Comparison of ENCODE assay signal across 2 cellular contexts in the genomic region with DNA sequence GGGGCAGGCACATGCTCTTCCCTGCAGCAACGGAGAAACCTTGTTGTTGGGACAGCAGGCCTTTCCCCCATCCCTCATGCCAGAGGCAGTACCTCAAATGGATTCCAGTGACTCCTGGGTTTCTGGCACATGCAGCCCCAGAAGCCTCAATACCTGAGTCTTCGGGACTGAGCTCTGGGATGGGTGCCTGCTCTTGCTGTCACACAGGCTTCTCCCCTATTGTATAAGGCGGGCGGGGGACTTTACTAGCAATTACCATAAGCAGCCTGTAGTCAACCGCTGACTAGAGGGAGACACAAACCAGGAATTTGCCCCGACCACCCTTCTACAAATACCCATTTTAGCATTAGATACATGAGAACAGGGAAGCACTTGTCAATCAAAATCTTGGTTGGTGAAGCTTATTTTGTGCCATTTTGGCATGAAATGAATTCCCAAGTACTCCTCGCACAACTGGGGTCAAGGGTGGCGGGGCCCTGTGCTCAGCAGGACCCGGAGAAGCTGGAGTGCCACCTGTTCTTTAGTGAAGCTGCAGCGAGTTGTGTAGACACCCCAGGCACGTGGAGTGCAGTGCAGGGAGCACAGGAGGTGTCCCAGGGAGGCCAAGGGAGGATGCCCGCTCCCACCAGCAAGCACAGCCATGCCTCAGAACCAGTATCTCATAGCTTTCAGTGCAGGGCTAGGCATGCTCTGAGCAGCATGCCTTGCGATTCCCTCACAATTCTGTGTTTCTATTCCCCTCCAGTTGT.
TF ChIP-seq lines count a peak whose summit lies in the region.

No MANE protein-coding gene starts in this region.

TF ChIP-seq in GM23338, 12 proteins besides CTCF, POLR2A, EP300 and RAD21 (continues in another document):
- TF ChIP-seq ZNF114 (CRISPR knock-in tag; IDR thresholded peaks at IDR 0.05), result no peak
- no peak for TF ChIP-seq EZH2 (IDR thresholded peaks at IDR 0.05; ENCODE audit: low read depth, unreplicated experiment)
- no peak for TF ChIP-seq ZNF331 (CRISPR knock-in tag; IDR thresholded peaks at IDR 0.05; ENCODE audit: low read depth)
- TF ChIP-seq CREB1 (CRISPR knock-in tag; IDR thresholded peaks at IDR 0.05; ENCODE audit: low read depth), result no peak
- no peak for TF ChIP-seq ETS1 (IDR thresholded peaks at IDR 0.05)
- no peak for TF ChIP-seq JUNB (IDR thresholded peaks at IDR 0.05; ENCODE audit: unreplicated experiment)
- no peak for TF ChIP-seq ZNF462 (CRISPR knock-in tag; IDR thresholded peaks at IDR 0.05)
- TF ChIP-seq REST (IDR thresholded peaks at IDR 0.05; ENCODE audit: unreplicated experiment), result no peak

TF ChIP-seq in H1, 55 proteins besides CTCF, POLR2A, EP300 and RAD21:
- TF ChIP-seq NANOG (IDR thresholded peaks at IDR 0.05; ENCODE audit: insufficient read depth, low read depth, low read length, poor library complexity, severe bottlenecking), result no peak
- no peak for TF ChIP-seq ATF3 (IDR thresholded peaks at IDR 0.05; ENCODE audit: insufficient read depth, low read depth, low read length)
- no peak for TF ChIP-seq JUN (IDR thresholded peaks at IDR 0.05; ENCODE audit: low read depth, low read length)
- no peak for TF ChIP-seq SIX5 (IDR thresholded peaks at IDR 0.05; ENCODE audit: low read depth, low read length)
- TF ChIP-seq ZNF274 (IDR thresholded peaks at IDR 0.05; ENCODE audit: borderline replicate concordance, extremely low read depth, low read length), result no peak
- TF ChIP-seq E2F6 (IDR thresholded peaks at IDR 0.05), result no peak
- TF ChIP-seq POU5F1 (IDR thresholded peaks at IDR 0.05; ENCODE audit: low read depth, low read length), result no peak
- no peak for TF ChIP-seq EGR1 (IDR thresholded peaks at IDR 0.05; ENCODE audit: borderline replicate concordance, low read depth, low read length)
- no peak for TF ChIP-seq POLR2AphosphoS5 (IDR thresholded peaks at IDR 0.05; ENCODE audit: low read depth, low read length)
- TF ChIP-seq CREB1 (IDR thresholded peaks at IDR 0.05), result no peak
- TF ChIP-seq SRF (IDR thresholded peaks at IDR 0.05; ENCODE audit: low read depth, low read length), result no peak
- TF ChIP-seq BRCA1 (IDR thresholded peaks at IDR 0.05; ENCODE audit: low read depth, low read length), result no peak
- TF ChIP-seq TAF7 (optimal IDR thresholded peaks at IDR 0.05; ENCODE audit: borderline replicate concordance, low read depth, low read length), result no peak
- no peak for TF ChIP-seq SUZ12 (IDR thresholded peaks at IDR 0.05; ENCODE audit: low read length)
- TF ChIP-seq ATF2 (IDR thresholded peaks at IDR 0.05; ENCODE audit: low read length), result no peak
- TF ChIP-seq TAF1 (IDR thresholded peaks at IDR 0.05; ENCODE audit: low read depth, low read length), result no peak
